Comparison of ENCODE assay signal across 8 cellular contexts in genomic region chr3:47522082-47522987, GRCh38. TPM values are rescaled to one million over a fixed set of nuclear protein-coding genes. Genes with fewer than 3 reads are reported as not detected.
DNase-seq lines count a peak whose midpoint lies in the region; ATAC-seq and TF ChIP-seq lines count a peak whose summit lies in the region.

No MANE protein-coding gene starts in this region.

- H3K4me1 ChIP-seq in ascending aorta (no peaks in the 10 kb centered on the region), sigmoid colon (peaks cover 0 to 7% (median 5%) of the 10 kb centered on the region in 4 donors)

- H3K4me3 ChIP-seq in ascending aorta (no peak overlapping the region), sigmoid colon (no peak overlapping the region)

- H3K27ac ChIP-seq in ascending aorta (no peak overlapping the region), sigmoid colon (no peak overlapping the region)

- intact Hi-C loops in ascending aorta (cut with DNase I) = loop anchor here (1.0 kb wide), 1 partner anchor 267 kb away; no protein-coding TSS in a partner anchor
- intact Hi-C loops in sigmoid colon (cut with DNase I) = loop anchor here (1.0 to 10.0 kb wide), 3 partner anchors 52 to 267 kb away; partner anchors contain the start of gene CSPG5

- H3K9me3 ChIP-seq in ascending aorta = no peaks in the 10 kb centered on the region
- H3K9me3 ChIP-seq in sigmoid colon = no peaks in the 10 kb centered on the region

- peak; percentile 70 for DNase-seq in Caki2 (ENCODE audit: low read depth)
- peak; percentile 81 for DNase-seq in HCEC 1CT
- DNase-seq in NCI-H2029 (lab: John Stamatoyannopoulos, UW) = peak; percentile 93
- DNase-seq in T-helper 2 cell = peak; percentile 26 to 85 (median 55)
- peak in 1 of 2 donors; percentile 89 for DNase-seq in ascending aorta (ENCODE audit: low spot score in 2 of 2)
- DNase-seq in hepatic stellate cell (ENCODE audit: low spot score) = peak; percentile 81
- DNase-seq in sigmoid colon = peak; percentile 92

- TF ChIP-seq CTCF in ascending aorta (IDR thresholded peaks at IDR 0.05) = peak; percentile 85 to 91 (median 89)
- TF ChIP-seq CTCF in sigmoid colon (IDR thresholded peaks at IDR 0.05) = peak; percentile 87 to 95 (median 93)

- H3K27me3 ChIP-seq in ascending aorta (no peaks in the 10 kb centered on the region), sigmoid colon (no peaks in the 10 kb centered on the region)

- no peak for ATAC-seq in HG03139 (IDR thresholded peaks at IDR 0.05; ENCODE audit: unreplicated experiment)

- in situ Hi-C loops in Caki2 (cut with HindIII; ENCODE audit: low pct_unique_long_range_greater_than_20kb, low sequenced_read_pairs) = no loop called here

- no peaks in the 10 kb centered on the region for H3K36me3 ChIP-seq in ascending aorta
- no peaks in the 10 kb centered on the region for H3K36me3 ChIP-seq in sigmoid colon

- no peak for TF ChIP-seq EP300 in sigmoid colon (IDR thresholded peaks at IDR 0.05)

- 26 to 38% methylated on average over 15 of the region's 15 CpGs for WGBS in sigmoid colon, 2 donors

- no peak for TF ChIP-seq POLR2A in sigmoid colon (IDR thresholded peaks at IDR 0.05)

RNA-seq across cellular contexts. Expression of gene ELP6, which starts 8.8 kb away (rescaled TPM):
- total RNA-seq in Caki2 (2014; rRNA removed; shearing (Covaris generic); ENCODE audit: low replicate concordance) = 30.9 and 41.6 TPM in 2 replicates
- total RNA-seq in ascending aorta = 27.0 TPM
- total RNA-seq in sigmoid colon = 10 to 100 TPM; 17.1 to 38.9 (median 19.5) TPM
- polyA plus RNA-seq in sigmoid colon = 10 to 100 TPM; 19.8 to 33.9 (median 27.7) TPM

RNA-seq across cellular contexts. Expression of gene SCAP, which starts 46.6 kb away (rescaled TPM):
- total RNA-seq in Caki2 (2014; rRNA removed; shearing (Covaris generic); ENCODE audit: low replicate concordance) = 47.7 and 49.5 TPM in 2 replicates
- total RNA-seq in ascending aorta (155 TPM), sigmoid colon (10 to 100 TPM; 49.2 to 63.9 (median 56.9) TPM)
- 10 to 100 TPM; 10.8 to 81.0 (median 16.9) TPM for polyA plus RNA-seq in sigmoid colon

RNA-seq across cellular contexts. Expression of gene CSPG5, which starts 56.3 kb away (rescaled TPM):
- total RNA-seq in Caki2 (2014; rRNA removed; shearing (Covaris generic); ENCODE audit: low replicate concordance) = 4.4 and 12.5 TPM in 2 replicates
- 1.7 TPM for total RNA-seq in ascending aorta
- 1 to 10 TPM in 3 of 4 donors, under 1 TPM in 1; 0.99 to 2.3 (median 1.5) TPM for total RNA-seq in sigmoid colon
- 1 to 10 TPM in 1 of 3 donors, not detected in 2; 1.0 TPM for polyA plus RNA-seq in sigmoid colon
